Comparison of ENCODE assay signal across 24 cellular contexts in the genomic region with DNA sequence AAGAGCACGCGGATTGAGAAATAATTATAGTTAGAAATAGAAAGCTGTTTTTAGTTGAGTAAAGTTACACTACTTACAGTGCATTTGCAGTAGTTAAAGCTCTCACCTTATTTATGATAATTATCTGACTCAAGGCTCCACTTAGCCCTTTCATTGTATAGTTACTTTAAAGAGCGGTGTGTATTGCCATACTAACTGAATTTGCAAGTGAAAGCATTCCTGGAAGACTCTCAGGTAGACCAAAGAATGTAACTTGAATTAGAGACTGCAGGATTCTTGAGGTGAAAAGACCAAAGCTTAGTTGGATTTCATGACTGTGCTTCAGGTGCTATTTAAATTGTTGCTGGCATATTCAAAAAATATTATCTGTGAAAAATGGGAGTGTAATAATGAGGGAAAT. TPM values are rescaled to one million over a fixed set of nuclear protein-coding genes. Genes with fewer than 3 reads are reported as not detected.
DNase-seq lines count a peak whose midpoint lies in the region; ATAC-seq, FAIRE-seq and TF ChIP-seq lines count a peak whose summit lies in the region.
"Had no signal": no experiment of that assay in that cellular context is flagged by ENCODE, and none has a peak within 500 bp of the region (broad histone marks: within the 10 kb centered on the region; RNA-seq: fewer than 3 reads in every experiment).

No MANE protein-coding gene starts in this region.

- H3K9me2 ChIP-seq in PC-9 (ENCODE audit: insufficient read depth) = no peaks in the 10 kb centered on the region
- H3K9me2 ChIP-seq: SK-N-SH had no signal

- peaks cover under 1% of the 10 kb centered on the region; the same call in 1 of the 2 replicates for H3K79me1 ChIP-seq in H1 (ENCODE audit: low read depth, low read length)

- peak in 1 of 2 experiments; percentile 47; a peak in 1 of 3 replicates for TF ChIP-seq EP300 in H1 (IDR thresholded peaks at IDR 0.05; ENCODE audit: borderline replicate concordance in 1 of 2, low read depth in 2 of 2, low read length in 2 of 2)

- no peak overlapping the region for H2BK120ac ChIP-seq in H1 (replicated peaks; ENCODE audit: low read depth, low read length)

- H2AK5ac ChIP-seq in H1 (ENCODE audit: low read depth, low read length) = no peak overlapping the region

- no peaks in the 10 kb centered on the region for H3K27me3 Mint-ChIP-seq in memory B cell
- H3K27me3 Mint-ChIP-seq: CD8-positive, alpha-beta memory T cell had no signal

- H3K23me2 ChIP-seq in H1 (ENCODE audit: low read depth, low read length) = peaks cover 4% of the 10 kb centered on the region; the same call in 1 of the 2 replicates

- H4K20me1 ChIP-seq in PC-9 (ENCODE audit: insufficient read depth) = no peaks in the 10 kb centered on the region
- no peaks in the 10 kb centered on the region for H4K20me1 ChIP-seq in H1 (replicated peaks in 1 of 2; ENCODE audit: control insufficient read depth in 1 of 2, insufficient read depth in 2 of 2, low read length in 2 of 2)

- no peak overlapping the region for H3K14ac ChIP-seq in H1 (ENCODE audit: insufficient read length)

- peaks cover 7% of the 10 kb centered on the region; the same call in 1 of the 2 replicates for H3K4me1 ChIP-seq in PC-9 (replicated peaks; ENCODE audit: insufficient read depth)
- H3K4me1 ChIP-seq in H1 (replicated peaks in 1 of 4; ENCODE audit: control insufficient read depth in 3 of 4, insufficient read depth in 4 of 4, low read length in 3 of 4) = peaks cover 0 to 6% (median 1%) of the 10 kb centered on the region in 4 experiments; a peak in 4 of 7 replicates

- 12% methylated on average over 3 of the region's 3 CpGs; no CpG with 5 or more reads in 1 of the 2 experiments for WGBS in H1 (ENCODE audit: extremely low coverage in 1 of 2, insufficient coverage in 1 of 2, insufficient read length in 1 of 2, insufficient replicate concordance in 2 of 2, low coverage in 1 of 2, low lambda C conversion rate in 2 of 2, missing lambda C conversion rate in 1 of 2), 2 experiments

- no peak overlapping the region for H3K23ac ChIP-seq in H1 (ENCODE audit: insufficient read length)

- no peak overlapping the region for H4K91ac ChIP-seq in H1 (replicated peaks; ENCODE audit: insufficient read length, low read length)

- H3K36me3 ChIP-seq in H7 (replicated peaks; ENCODE audit: control insufficient read depth, insufficient read depth, low read length) = no peaks in the 10 kb centered on the region
- H3K36me3 ChIP-seq in PC-9 (ENCODE audit: low read depth) = no peaks in the 10 kb centered on the region
- H3K36me3 ChIP-seq in H1 (ENCODE audit: control insufficient read depth in 2 of 4, insufficient read depth in 4 of 4, low read length in 3 of 4) = no peaks in the 10 kb centered on the region
- no peaks in the 10 kb centered on the region for H3K36me3 ChIP-seq in MG63

- no peak for TF ChIP-seq POLR2A in H1 (IDR thresholded peaks at IDR 0.05; ENCODE audit: control extremely low read depth in 1 of 2, low read depth in 2 of 2, low read length in 2 of 2)

- H3K79me2 ChIP-seq in PC-9 (ENCODE audit: low read depth) (no peaks in the 10 kb centered on the region; the same call in 1 of the 2 replicates), H1 (ENCODE audit: control insufficient read depth in 1 of 2, insufficient read depth in 2 of 2, low read length in 2 of 2) (no peaks in the 10 kb centered on the region)

- H3K4me2 ChIP-seq in PC-9 = no peak overlapping the region
- H3K4me2 ChIP-seq in H1 (ENCODE audit: insufficient read depth in 1 of 2, low read depth in 2 of 2, low read length in 2 of 2) = peak overlapping the region in 1 of 2 experiments; percentile 24; a peak in 1 of 4 replicates
- H3K4me2 ChIP-seq: SK-N-SH had no signal

- peaks cover 7% of the 10 kb centered on the region; the same call in 1 of the 2 replicates for H3F3A ChIP-seq in PC-9 (ENCODE audit: insufficient read depth, low read depth)

- H3K4me3 Mint-ChIP-seq in memory B cell = no peak overlapping the region

- H3K27ac ChIP-seq in PC-9 = no peak overlapping the region
- H3K27ac ChIP-seq in H1 (ENCODE audit: low read depth, low read length) = no peak overlapping the region
- H3K27ac ChIP-seq: C4-2B had no signal

- no peak for ATAC-seq in memory B cell (ENCODE audit: low read depth)
- ATAC-seq in HG02840 (IDR thresholded peaks at IDR 0.05; ENCODE audit: low FRiP score, unreplicated experiment) = no peak

- H2BK15ac ChIP-seq in H1 (ENCODE audit: low read length) = no peak overlapping the region

- no peak overlapping the region for H4K5ac ChIP-seq in H1 (ENCODE audit: insufficient read length, low read depth, low read length)

- CTCF ChIA-PET in PC-9 (lab: Charles Lee) (no interaction called here), H1 (lab: Charles Lee; ENCODE audit: partially characterized antibody) (no interaction called here)

- no peak overlapping the region for H2BK5ac ChIP-seq in H1 (ENCODE audit: low read depth, low read length)

- H3K56ac ChIP-seq in H1 (replicated peaks; ENCODE audit: insufficient read length, low read depth, low read length) = no peak overlapping the region

- no peaks in the 10 kb centered on the region for H3K36me3 Mint-ChIP-seq in memory B cell

- H3K9me3 ChIP-seq in PC-9 (ENCODE audit: insufficient read depth, low read depth) = no peaks in the 10 kb centered on the region
- no peaks in the 10 kb centered on the region for H3K9me3 ChIP-seq in H1 (ENCODE audit: insufficient read depth in 2 of 2, low read depth in 1 of 2, low read length in 1 of 2)
- no peaks in the 10 kb centered on the region for H3K9me3 ChIP-seq in MG63
- H3K9me3 ChIP-seq: SK-N-SH had no signal

- TF ChIP-seq CTCF in PC-9 (conservative IDR thresholded peaks at IDR 0.05) (no peak), H1 (IDR thresholded peaks at IDR 0.05; ENCODE audit: control extremely low read depth in 1 of 3, insufficient read depth in 1 of 3, low read depth in 1 of 3, low read length in 3 of 3) (no peak)

- no peak overlapping the region for H4K8ac ChIP-seq in H1 (ENCODE audit: extremely low read depth, insufficient read depth, low read length)

- no peak overlapping the region for H3K4ac ChIP-seq in H1 (replicated peaks; ENCODE audit: insufficient read length, low read depth, low read length)

- H3K4me3 ChIP-seq in H7 (ENCODE audit: insufficient read depth, low read depth, low read length) = no peak overlapping the region
- no peak overlapping the region for H3K4me3 ChIP-seq in PC-9
- H3K4me3 ChIP-seq in H1 (ENCODE audit: extremely low read depth in 1 of 4, insufficient read depth in 2 of 4, low read depth in 3 of 4, low read length in 4 of 4) = peak overlapping the region in 1 of 4 experiments; percentile 36; a peak in 1 of 8 replicates
- H3K4me3 ChIP-seq in MG63 = no peak overlapping the region

- no peak for FAIRE-seq in H1 (lab: Jason Lieb, UNC)
- FAIRE-seq: GM18507 had no signal

- H2BK12ac ChIP-seq in H1 (ENCODE audit: low read depth, low read length) = no peak overlapping the region

- TF ChIP-seq RAD21 in H1 (IDR thresholded peaks at IDR 0.05 in 1 of 2, conservative IDR thresholded peaks at IDR 0.05 in 1 of 2; ENCODE audit: low read depth in 2 of 2, low read length in 2 of 2) = no peak

- DNase-seq in H7 (peak; percentile 25), PC-9 (no peak), H1 (ENCODE audit: low read depth in 1 of 2, low spot score in 2 of 2) (no peak), memory B cell (ENCODE audit: low spot score in 2 of 2) (no peak), MG63 (no peak)
- DNase-seq in activated naive CD4-positive, alpha-beta T cell treated with Interleukin-2 at 50 U/mL for 16 hours = no peak
- no peak for DNase-seq in activated T-cell treated with anti-CD3 and anti-CD28 coated beads, Interleukin-2, amount 50 U/mL, for 1 hour
- DNase-seq: Calu3; CD8-positive, alpha-beta memory T cell; DMS153; GDM1; GOT3; KG1; NCI-H1092 treated with DMSO at 0.1 percent for 48 hours; NCI-H1436 treated with DMSO at 0.1 percent for 48 hours; NCI-H2029 treated with DMSO at 0.1 percent for 48 hours; NCI-H2171 treated with DMSO at 0.1 percent for 48 hours; NCI-H446; OCI-M1; Right ventricle myocardium superior; SK-N-SH had no signal

- H3K9me3 Mint-ChIP-seq in memory B cell = no peaks in the 10 kb centered on the region

- BruUV-seq in PC-9 (replicated peaks; lab: Mats Ljungman, UMichigan) = no TSS peak

- POLR2A ChIA-PET in PC-9 (lab: Charles Lee; ENCODE audit: unreplicated experiment) (no interaction called here), H1 (lab: Charles Lee; ENCODE audit: partially characterized antibody) (interaction anchor here (0.6 kb wide), 1 partner anchor 28 kb away, joined by 3 read pairs; no protein-coding TSS in a partner anchor)

- intact Hi-C loops in PC-9 (cut with micrococcal nuclease; ENCODE audit: unreplicated experiment) = loop anchor here (10.0 kb wide), 2 partner anchors 69 to 109 kb away; no protein-coding TSS in a partner anchor

- H3K18ac ChIP-seq in H1 (ENCODE audit: extremely low read depth, low read length) = no peak overlapping the region

- H3K9ac ChIP-seq in H1 (replicated peaks in 1 of 4; ENCODE audit: extremely low read depth in 1 of 4, low read depth in 3 of 4, low read length in 3 of 4) = no peak overlapping the region
- H3K9ac ChIP-seq: SK-N-SH had no signal

- H3K27me3 ChIP-seq in H7 (ENCODE audit: control insufficient read depth, insufficient read depth, low read length) = peaks cover 16% of the 10 kb centered on the region; the same call in 1 of the 2 replicates
- H3K27me3 ChIP-seq in PC-9 (ENCODE audit: insufficient read depth, low read depth) = no peaks in the 10 kb centered on the region
- H3K27me3 ChIP-seq in H1 (replicated peaks in 1 of 4; ENCODE audit: control insufficient read depth in 3 of 4, extremely low read depth in 1 of 4, insufficient read depth in 3 of 4, low read length in 3 of 4) = peaks cover 1 to 20% (median 13%) of the 10 kb centered on the region in 4 experiments
- H3K27me3 ChIP-seq in MG63 = no peaks in the 10 kb centered on the region

- H2BK20ac ChIP-seq in H1 (ENCODE audit: low read length) = no peak overlapping the region

- H2AFZ ChIP-seq in PC-9 = 0 out of 2 replicates have a peak overlapping the region, but pooled peaks have one; percentile 27
- no peak overlapping the region for H2AFZ ChIP-seq in H1 (ENCODE audit: low read length)

- H3K4me1 Mint-ChIP-seq in memory B cell = peaks cover 8% of the 10 kb centered on the region

- H3K27ac Mint-ChIP-seq in memory B cell = peak overlapping the region; percentile 12
- H3K27ac Mint-ChIP-seq: CD8-positive, alpha-beta memory T cell had no signal

RNA-seq across cellular contexts. Expression of a gene that starts 4.2 kb away (rescaled TPM):
- 23.3 and 32.0 TPM in 2 replicates for total RNA-seq in H7 (2014; rRNA removed; shearing (Covaris generic))
- total RNA-seq in PC-9 (2021) = 55.0 and 66.6 TPM in 2 replicates
- total RNA-seq in H1 (2021; fragmentation: NEBNext Ultra II Directional; extraction: Animal tissue kit (Norgen Biotek cat#: 25700)) = 33.7 and 33.8 TPM in 2 replicates
- 11.2 and 15.9 TPM in 2 replicates for polyA plus RNA-seq in H1 (2011; rRNA removed)
- polyA plus RNA-seq in H1 (2011; cell fraction: cytosol; rRNA removed) = 21.3 TPM
- polyA plus RNA-seq in H1 (2011; cell fraction: nucleus; rRNA removed) = 15.2 TPM
- polyA plus RNA-seq in H1 (2012, experiment 1 of 2) = 15.4 to 25.0 TPM (median 19.3 TPM) in 4 replicates
- 1.5 TPM for polyA plus RNA-seq in H1 (2012, experiment 2 of 2)
- polyA plus RNA-seq in H1 (2013, experiment 1 of 2) = 18.7 TPM
- polyA plus RNA-seq in H1 (2013, experiment 2 of 2) = 18.2 TPM
- polyA minus RNA-seq in H1 (2011; rRNA and poly(A)+ RNA removed) = 23.8 and 32.5 TPM in 2 replicates
- polyA minus RNA-seq in H1 (2011; cell fraction: cytosol; rRNA and poly(A)+ RNA removed) = 16.3 TPM
- polyA minus RNA-seq in H1 (2011; cell fraction: nucleus; rRNA and poly(A)+ RNA removed) = 36.5 TPM
- 11.0 and 16.4 TPM in 2 replicates for total RNA-seq in MG63 (2014; rRNA removed; shearing (Covaris generic); ENCODE audit: low replicate concordance)
